ENCODE assay signal across 8 cellular contexts in genomic region chr7:121385800-121386179, GRCh38. TPM values are rescaled to one million over a fixed set of nuclear protein-coding genes. Genes with fewer than 3 reads are reported as not detected.
DNase-seq lines count a peak whose midpoint lies in the region; ATAC-seq, FAIRE-seq and TF ChIP-seq lines count a peak whose summit lies in the region.

No MANE protein-coding gene starts in this region.

- peak overlapping the region in 5 of 10 donors; percentile 23 to 47 (median 35) for H3K4me3 Mint-ChIP-seq in naive thymus-derived CD4-positive, alpha-beta T cell

- no peak for DNase-seq in Right ventricle myocardium superior
- no peak for DNase-seq in left ventricle myocardium inferior
- DNase-seq in Peyer's patch, result no peak
- peak in 3 of 9 donors; percentile 15 to 51 (median 39) for DNase-seq in naive thymus-derived CD4-positive, alpha-beta T cell
- DNase-seq in COR-L47 (lab: John Stamatoyannopoulos, UW), result no peak
- no peak for DNase-seq in urothelium cell line (ENCODE audit: low spot score)
- DNase-seq in GOT3 (lab: John Stamatoyannopoulos, UW), result no peak

- H3K9me3 ChIP-seq in left ventricle myocardium inferior (replicated peaks), result no peaks in the 10 kb centered on the region
- no peaks in the 10 kb centered on the region for H3K9me3 ChIP-seq in Peyer's patch
- no peaks in the 10 kb centered on the region for H3K9me3 ChIP-seq in naive thymus-derived CD4-positive, alpha-beta T cell (ENCODE audit: control insufficient read depth in 2 of 3, low read length in 3 of 3)

- intact Hi-C loops in Right ventricle myocardium superior (cut with DNase I), result no loop called here
- intact Hi-C loops in left ventricle myocardium inferior (cut with micrococcal nuclease), result no loop called here
- intact Hi-C loops in naive thymus-derived CD4-positive, alpha-beta T cell (cut with micrococcal nuclease), result loop anchor here in 1 of 2 donors (1.0 kb wide), 1 partner anchor 10 kb away; no protein-coding TSS in a partner anchor

- H3K27ac ChIP-seq in left ventricle myocardium inferior (replicated peaks) (no peak overlapping the region), Peyer's patch (peak overlapping the region; percentile 22 to 41 (median 33))
- H3K27ac ChIP-seq in naive thymus-derived CD4-positive, alpha-beta T cell (ENCODE audit: low read depth, low read length), result no peak overlapping the region

- H3K36me3 ChIP-seq in left ventricle myocardium inferior (no peaks in the 10 kb centered on the region), Peyer's patch (no peaks in the 10 kb centered on the region)
- H3K36me3 ChIP-seq in naive thymus-derived CD4-positive, alpha-beta T cell (ENCODE audit: control insufficient read depth in 2 of 3, insufficient read depth in 3 of 3, low read length in 3 of 3), result no peaks in the 10 kb centered on the region

- CTCF ChIA-PET in naive thymus-derived CD4-positive, alpha-beta T cell (lab: Charles Lee), result interaction anchor here (1.0 to 3.5 kb wide), 3 partner anchors 10 to 19 kb away, joined by 3 to 26 read pairs (median 4); partner anchors contain the start of gene FAM3C

- no peaks in the 10 kb centered on the region for H3K27me3 Mint-ChIP-seq in naive thymus-derived CD4-positive, alpha-beta T cell

- peaks cover 0 to 10% (median 5%) of the 10 kb centered on the region in 5 donors for H3K36me3 Mint-ChIP-seq in naive thymus-derived CD4-positive, alpha-beta T cell

- TF ChIP-seq CTCF in left ventricle myocardium inferior (IDR thresholded peaks at IDR 0.05; ENCODE audit: borderline replicate concordance) (no peak), Peyer's patch (IDR thresholded peaks at IDR 0.05) (no peak)

- H3K4me3 ChIP-seq in left ventricle myocardium inferior (no peak overlapping the region), Peyer's patch (no peak overlapping the region)
- H3K4me3 ChIP-seq in naive thymus-derived CD4-positive, alpha-beta T cell (ENCODE audit: low read length), result no peak overlapping the region

- H3K9me3 Mint-ChIP-seq in naive thymus-derived CD4-positive, alpha-beta T cell, result no peaks in the 10 kb centered on the region

- POLR2A ChIA-PET in naive thymus-derived CD4-positive, alpha-beta T cell (lab: Charles Lee), result interaction anchor here (1.0 to 1.2 kb wide), 2 partner anchors 10 to 12 kb away, joined by 3 to 11 read pairs; partner anchors contain the start of gene FAM3C

- peaks cover 25 to 84% (median 73%) of the 10 kb centered on the region in 7 donors for H3K4me1 Mint-ChIP-seq in naive thymus-derived CD4-positive, alpha-beta T cell

- FAIRE-seq in urothelium cell line (lab: Jason Lieb, UNC), result no peak

- peaks cover 52% of the 10 kb centered on the region for H3K4me1 ChIP-seq in left ventricle myocardium inferior
- peaks cover 0 to 33% (median 16%) of the 10 kb centered on the region in 4 donors for H3K4me1 ChIP-seq in Peyer's patch
- peaks cover 6 to 39% of the 10 kb centered on the region in 2 donors for H3K4me1 ChIP-seq in naive thymus-derived CD4-positive, alpha-beta T cell (ENCODE audit: control insufficient read depth in 2 of 2, insufficient read depth in 2 of 2, low read length in 2 of 2)

- TF ChIP-seq POLR2A in Peyer's patch (IDR thresholded peaks at IDR 0.05), result no peak

- peak overlapping the region in 4 of 9 donors; percentile 16 to 74 (median 32) for H3K27ac Mint-ChIP-seq in naive thymus-derived CD4-positive, alpha-beta T cell

- H3K27me3 ChIP-seq in left ventricle myocardium inferior (ENCODE audit: low read depth) (no peaks in the 10 kb centered on the region), Peyer's patch (no peaks in the 10 kb centered on the region)
- H3K27me3 ChIP-seq in naive thymus-derived CD4-positive, alpha-beta T cell (ENCODE audit: control insufficient read depth in 2 of 2, insufficient read depth in 2 of 2, low read length in 2 of 2), result no peaks in the 10 kb centered on the region

- ATAC-seq in Right ventricle myocardium superior (ENCODE audit: poor library complexity), result peak; percentile 57
- peak; percentile 94 for ATAC-seq in HG03039 (IDR thresholded peaks at IDR 0.05; ENCODE audit: unreplicated experiment)
- peak; percentile 83 for ATAC-seq in naive thymus-derived CD4-positive, alpha-beta T cell

RNA-seq across cellular contexts. Expression of gene FAM3C, which starts 10.3 kb away (rescaled TPM):
- total RNA-seq in Right ventricle myocardium superior, result 36.5 TPM
- 46.2 TPM for total RNA-seq in left ventricle myocardium inferior
- 100 to 1,000 TPM in 3 of 4 donors, 10 to 100 TPM in 1; 20.6 to 204 (median 149) TPM for total RNA-seq in Peyer's patch
- total RNA-seq in naive thymus-derived CD4-positive, alpha-beta T cell, result 10 to 100 TPM; 11.1 to 28.4 (median 21.0) TPM
- 10 to 100 TPM in 1 of 2 donors, 1 to 10 TPM in 1; 9.6 to 10.3 TPM for polyA plus RNA-seq in naive thymus-derived CD4-positive, alpha-beta T cell

RNA-seq across cellular contexts. Expression of gene WNT16, which starts 57.0 kb away (rescaled TPM):
- not detected for total RNA-seq in Right ventricle myocardium superior
- not detected for total RNA-seq in left ventricle myocardium inferior
- not detected for total RNA-seq in Peyer's patch
- not detected for total RNA-seq in naive thymus-derived CD4-positive, alpha-beta T cell
- not detected for polyA plus RNA-seq in naive thymus-derived CD4-positive, alpha-beta T cell

Comparison
In these comparisons a context has a peak if more than half of its experiments do, and no peak if none do; other contexts are left out.
1. H3K27ac ChIP-seq: peak in Peyer's patch (4 of 4); none in left ventricle myocardium inferior (single experiment) and naive thymus-derived CD4-positive, alpha-beta T cell (single experiment).
2. Peak in every context shown above with its lines, with median percentiles within 50 percentile points of each other: ATAC-seq.